In genomic region chr2:182831912-182832311, GRCh38 we compare ENCODE assay signal across 19 cellular contexts. TPM values are rescaled to one million over a fixed set of nuclear protein-coding genes. Genes with fewer than 3 reads are reported as not detected.
"Had no signal": no experiment of that assay in that cellular context is flagged by ENCODE, and none has a peak within 500 bp of the region (broad histone marks: within the 10 kb centered on the region; RNA-seq: fewer than 3 reads in every experiment).

No MANE protein-coding gene starts in this region.

- H3K27ac ChIP-seq: brain microvascular endothelial cell, cardiac muscle cell had no signal

- DNase-seq: activated B cell treated with CpG ODN at 0.5 μM for 24 hours; activated CD4-positive, alpha-beta T cell treated with anti-CD3 and anti-CD28 coated beads for 1 hour; activated CD4-positive, alpha-beta T cell treated with anti-CD3 and anti-CD28 coated beads, Interleukin-2, amount 10 ng/mL, durations not matched to agents 24 days and 14 days; activated CD4-positive, alpha-beta T cell treated with anti-CD3 and anti-CD28 coated beads, Interleukin-2, amount 50 U/mL, for 48 hours; activated gamma-delta T cell; activated naive CD4-positive, alpha-beta T cell treated with anti-CD3 and anti-CD28 coated beads for 36 hours; activated T-cell treated with anti-CD3 and anti-CD28 coated beads, Interleukin-2, amount 50 U/mL, for 4 hours; amygdala; brain microvascular endothelial cell; MM.1S; NCI-H1105 treated with DMSO at 0.1 percent for 48 hours; NCI-H1436 treated with DMSO at 0.1 percent for 48 hours; NCI-H187; NCI-H2081; SIG-M5; T-helper 17 cell; T-helper 9 cell had no signal

- H3K27me3 ChIP-seq: brain microvascular endothelial cell, cardiac muscle cell had no signal

- H3K4me3 ChIP-seq: cardiac muscle cell had no signal

- H3K9me3 Mint-ChIP-seq: activated B cell treated with CpG ODN at 0.5 μM for 24 hours; activated CD4-positive, alpha-beta T cell treated with anti-CD3 and anti-CD28 coated beads, Interleukin-2, amount 10 ng/mL, durations not matched to agents 24 days and 14 days; activated naive CD4-positive, alpha-beta T cell treated with anti-CD3 and anti-CD28 coated beads for 36 hours; activated T-cell treated with anti-CD3 and anti-CD28 coated beads, Interleukin-2, amount 50 U/mL, for 4 hours had no signal

- H3K27ac Mint-ChIP-seq: activated B cell treated with CpG ODN at 0.5 μM for 24 hours; activated CD4-positive, alpha-beta T cell treated with anti-CD3 and anti-CD28 coated beads, Interleukin-2, amount 10 ng/mL, durations not matched to agents 24 days and 14 days; activated naive CD4-positive, alpha-beta T cell treated with anti-CD3 and anti-CD28 coated beads for 36 hours; activated naive CD8-positive, alpha-beta T cell; T-helper 17 cell had no signal

- ATAC-seq: activated T-cell treated with anti-CD3 and anti-CD28 coated beads, Interleukin-2, amount 50 U/mL, for 4 hours; T-helper 17 cell had no signal

- H3K36me3 Mint-ChIP-seq: activated naive CD8-positive, alpha-beta T cell had no signal

- H3K36me3 ChIP-seq: brain microvascular endothelial cell, cardiac muscle cell had no signal

- H3K4me1 Mint-ChIP-seq: activated B cell treated with CpG ODN at 0.5 μM for 24 hours; activated CD4-positive, alpha-beta T cell treated with anti-CD3 and anti-CD28 coated beads, Interleukin-2, amount 10 ng/mL, durations not matched to agents 24 days and 14 days; T-helper 17 cell had no signal

- H3K4me3 Mint-ChIP-seq: activated B cell treated with CpG ODN at 0.5 μM for 24 hours; activated CD4-positive, alpha-beta T cell treated with anti-CD3 and anti-CD28 coated beads, Interleukin-2, amount 10 ng/mL, durations not matched to agents 24 days and 14 days; activated naive CD4-positive, alpha-beta T cell treated with anti-CD3 and anti-CD28 coated beads for 36 hours; activated naive CD8-positive, alpha-beta T cell; activated T-cell treated with anti-CD3 and anti-CD28 coated beads, Interleukin-2, amount 50 U/mL, for 4 hours; T-helper 17 cell had no signal

RNA-seq across cellular contexts. Expression of gene FRZB, which starts 34.5 kb away (rescaled TPM):
- total RNA-seq: activated B cell treated with CpG ODN at 0.5 μM for 24 hours; activated CD4-positive, alpha-beta T cell treated with anti-CD3 and anti-CD28 coated beads, Interleukin-2, amount 10 ng/mL, durations not matched to agents 24 days and 14 days; activated naive CD4-positive, alpha-beta T cell treated with anti-CD3 and anti-CD28 coated beads for 36 hours; activated T-cell treated with anti-CD3 and anti-CD28 coated beads, Interleukin-2, amount 50 U/mL, for 4 hours; T-helper 17 cell had no signal
